ENCODE assay signal across 27 cellular contexts in genomic region chr12:124975276-124975675, GRCh38. TPM values are rescaled to one million over a fixed set of nuclear protein-coding genes. Genes with fewer than 3 reads are reported as not detected.
DNase-seq lines count a peak whose midpoint lies in the region; ATAC-seq, FAIRE-seq and TF ChIP-seq lines count a peak whose summit lies in the region.
"Had no signal": no experiment of that assay in that cellular context is flagged by ENCODE, and none has a peak within 500 bp of the region (broad histone marks: within the 10 kb centered on the region; RNA-seq: fewer than 3 reads in every experiment).

No MANE protein-coding gene starts in this region.

- DNase-seq in HepG2 (ENCODE audit: low spot score) (no peak), right lobe of liver (no peak), epidermal melanocyte (ENCODE audit: insufficient read length, low spot score) (peak; percentile 9), neural progenitor cell (ENCODE audit: low spot score) (no peak), SIG-M5 treated with dmso at 0.1 percent for 504 hours (lab: John Stamatoyannopoulos, UW; ENCODE audit: unreplicated experiment) (no peak)
- DNase-seq: 8988T; ACHN; BE2C; C1 segment of cervical spinal cord; CD4-positive, alpha-beta memory T cell; CD4-positive, CD25-positive, alpha-beta regulatory T cell; CD8-positive, alpha-beta memory T cell; COR-L47; DMS 273 treated with DMSO at 0.1 percent for 48 hours; DMS153; DMS53; DMS79; DND-41; EL; GDM1 had no signal

- H3K4me1 ChIP-seq in HepG2 (ENCODE audit: insufficient read depth, low read length) (no peaks in the 10 kb centered on the region), right lobe of liver (no peaks in the 10 kb centered on the region), neural progenitor cell (no peaks in the 10 kb centered on the region), gastroesophageal sphincter (no peaks in the 10 kb centered on the region)
- H3K4me1 ChIP-seq: BE2C, BLaER1 had no signal

- no peak overlapping the region for H3K4me2 ChIP-seq in HepG2 (ENCODE audit: low read depth, low read length)
- no peak overlapping the region for H3K4me2 ChIP-seq in neural progenitor cell
- H3K4me2 ChIP-seq: BLaER1 had no signal

- H3K36me3 Mint-ChIP-seq in neural progenitor cell = peaks cover 6% of the 10 kb centered on the region

- H3K27me3 Mint-ChIP-seq in neural progenitor cell (ENCODE audit: insufficient read depth, low read depth) = peaks cover 5% of the 10 kb centered on the region
- H3K27me3 Mint-ChIP-seq: CD4-positive, alpha-beta memory T cell; CD4-positive, CD25-positive, alpha-beta regulatory T cell; CD8-positive, alpha-beta memory T cell had no signal

- H3F3A ChIP-seq in neural progenitor cell (ENCODE audit: low read depth) = no peaks in the 10 kb centered on the region

- no peaks in the 10 kb centered on the region for H3K4me1 Mint-ChIP-seq in neural progenitor cell
- H3K4me1 Mint-ChIP-seq: CD14-positive monocyte; CD4-positive, CD25-positive, alpha-beta regulatory T cell; CD8-positive, alpha-beta memory T cell had no signal

- H3K9me3 ChIP-seq in HepG2 (ENCODE audit: low read length) = no peaks in the 10 kb centered on the region
- H3K9me3 ChIP-seq in right lobe of liver = no peaks in the 10 kb centered on the region
- no peaks in the 10 kb centered on the region for H3K9me3 ChIP-seq in neural progenitor cell (ENCODE audit: low read depth)
- H3K9me3 ChIP-seq in gastroesophageal sphincter = no peaks in the 10 kb centered on the region
- H3K9me3 ChIP-seq: BE2C, BLaER1 had no signal

- POLR2A ChIA-PET in HepG2 (lab: Yijun Ruan, JAX) = no interaction called here

- no peaks in the 10 kb centered on the region for H3K27me3 ChIP-seq in HepG2 (ENCODE audit: control insufficient read depth in 1 of 2, insufficient read depth in 2 of 2, low read length in 2 of 2)
- H3K27me3 ChIP-seq in right lobe of liver = no peaks in the 10 kb centered on the region
- no peaks in the 10 kb centered on the region for H3K27me3 ChIP-seq in neural progenitor cell
- no peaks in the 10 kb centered on the region for H3K27me3 ChIP-seq in gastroesophageal sphincter
- H3K27me3 ChIP-seq: BE2C, BLaER1 had no signal

- TF ChIP-seq EP300 in HepG2 (IDR thresholded peaks at IDR 0.05; ENCODE audit: low read depth in 2 of 2, low read length in 2 of 2) (no peak), HepG2 (CRISPR knock-in tag; IDR thresholded peaks at IDR 0.05; ENCODE audit: borderline replicate concordance) (no peak), gastroesophageal sphincter (IDR thresholded peaks at IDR 0.05) (no peak)

- H4K20me1 ChIP-seq in HepG2 (ENCODE audit: insufficient read depth, low read length) = no peaks in the 10 kb centered on the region
- H4K20me1 ChIP-seq in neural progenitor cell (ENCODE audit: low read depth) = no peaks in the 10 kb centered on the region

- TF ChIP-seq RAD21 in HepG2 (CRISPR knock-in tag; IDR thresholded peaks at IDR 0.05) = no peak

- intact Hi-C loops in HepG2 (cut with micrococcal nuclease; ENCODE audit: unreplicated experiment) = no loop called here
- intact Hi-C loops in right lobe of liver (cut with DNase I) = no loop called here

- H3K9me3 Mint-ChIP-seq in neural progenitor cell = no peaks in the 10 kb centered on the region
- H3K9me3 Mint-ChIP-seq: CD14-positive monocyte; CD4-positive, alpha-beta memory T cell; CD4-positive, CD25-positive, alpha-beta regulatory T cell; CD8-positive, alpha-beta memory T cell had no signal

- H3K36me3 ChIP-seq in HepG2 (replicated peaks in 1 of 2; ENCODE audit: control insufficient read depth in 1 of 2, insufficient read depth in 2 of 2, low read length in 2 of 2) (peaks cover 42 to 63% of the 10 kb centered on the region in 2 experiments), right lobe of liver (peaks cover 0 to 49% (median 20%) of the 10 kb centered on the region in 4 donors), neural progenitor cell (no peaks in the 10 kb centered on the region), gastroesophageal sphincter (peaks cover 0 to 94% of the 10 kb centered on the region in 2 donors)

- H3K27ac ChIP-seq in HepG2 (ENCODE audit: extremely low read length, insufficient read depth, low read length) = no peak overlapping the region
- no peak overlapping the region for H3K27ac ChIP-seq in right lobe of liver
- H3K27ac ChIP-seq in neural progenitor cell = no peak overlapping the region
- H3K27ac ChIP-seq in gastroesophageal sphincter = no peak overlapping the region
- H3K27ac ChIP-seq: BLaER1 had no signal

- in situ Hi-C loops in HepG2 (cut with HindIII; ENCODE audit: extremely low pct_ligation_motif_present, low pct_unique_long_range_greater_than_20kb) = no loop called here

- TF ChIP-seq POLR2A in HepG2 (IDR thresholded peaks at IDR 0.05; ENCODE audit: insufficient read depth in 1 of 2, low read depth in 2 of 2, low read length in 2 of 2) (no peak), right lobe of liver (IDR thresholded peaks at IDR 0.05) (no peak), gastroesophageal sphincter (IDR thresholded peaks at IDR 0.05) (no peak)

- no peak for ATAC-seq in HepG2
- no peak for ATAC-seq in right lobe of liver
- no peak for ATAC-seq in HG02678 (IDR thresholded peaks at IDR 0.05; ENCODE audit: unreplicated experiment)
- no peak for ATAC-seq in gastroesophageal sphincter
- ATAC-seq: GM12878 had no signal

- CTCF ChIA-PET in HepG2 (lab: Yijun Ruan, JAX; ENCODE audit: low intra/inter-chr PET ratio, low total read pairs) = no interaction called here

- FAIRE-seq in HepG2 (lab: Jason Lieb, UNC) = no peak
- FAIRE-seq: A204.1, GM12878, GM19239 had no signal

- no TSS peak for BruUV-seq in HepG2 (replicated peaks; lab: Mats Ljungman, UMichigan)

- H3K27ac Mint-ChIP-seq in neural progenitor cell = no peak overlapping the region
- H3K27ac Mint-ChIP-seq: CD4-positive, CD25-positive, alpha-beta regulatory T cell; CD8-positive, alpha-beta memory T cell had no signal

- no peak for TF ChIP-seq CTCF in HepG2 (CRISPR knock-in tag; IDR thresholded peaks at IDR 0.05)
- TF ChIP-seq CTCF in right lobe of liver (IDR thresholded peaks at IDR 0.05) = no peak
- TF ChIP-seq CTCF in neural progenitor cell (IDR thresholded peaks at IDR 0.05) = no peak
- TF ChIP-seq CTCF in gastroesophageal sphincter (IDR thresholded peaks at IDR 0.05) = no peak

- 96% methylated on average over 5 of the region's 15 CpGs for WGBS in HepG2 (ENCODE audit: low lambda C conversion rate)
- WGBS in right lobe of liver (ENCODE audit: insufficient coverage, low coverage, low lambda C conversion rate, missing lambda C conversion rate) = 100% methylated on average over 6 of the region's 15 CpGs
- 91% methylated on average over 9 of the region's 15 CpGs; no CpG with 5 or more reads in 1 of the 2 donors for WGBS in gastroesophageal sphincter (ENCODE audit: low coverage in 1 of 2), 2 donors

- peak overlapping the region; percentile 15 for H3K4me3 Mint-ChIP-seq in neural progenitor cell
- H3K4me3 Mint-ChIP-seq: CD14-positive monocyte; CD4-positive, alpha-beta memory T cell; CD4-positive, CD25-positive, alpha-beta regulatory T cell; CD8-positive, alpha-beta memory T cell had no signal

- no peak overlapping the region for H3K9ac ChIP-seq in HepG2 (ENCODE audit: insufficient read depth, low read depth, low read length)
- H3K9ac ChIP-seq in neural progenitor cell = no peak overlapping the region
- H3K9ac ChIP-seq: BLaER1 had no signal

- H3K79me2 ChIP-seq in HepG2 (ENCODE audit: insufficient read depth, low read length) (no peaks in the 10 kb centered on the region), neural progenitor cell (ENCODE audit: low read depth) (no peaks in the 10 kb centered on the region)

- H2AFZ ChIP-seq in HepG2 (ENCODE audit: low read length) = no peak overlapping the region
- H2AFZ ChIP-seq in neural progenitor cell (replicated peaks) = no peak overlapping the region

- H3K4me3 ChIP-seq in HepG2 (replicated peaks in 1 of 3; ENCODE audit: insufficient read depth in 1 of 3, low read depth in 2 of 3, low read length in 3 of 3) (no peak overlapping the region), right lobe of liver (no peak overlapping the region), neural progenitor cell (no peak overlapping the region), gastroesophageal sphincter (no peak overlapping the region)
- H3K4me3 ChIP-seq: BLaER1, GM12878 had no signal

RNA-seq across cellular contexts. Expression of gene DHX37, which starts 13.7 kb away (rescaled TPM):
- total RNA-seq in HepG2 (2016; rRNA removed; fragmentation: Illumina TruSeq; extraction: Trizol) (19.4 and 20.9 TPM in 2 replicates), right lobe of liver (1 to 10 TPM; 5.2 to 8.7 (median 7.1) TPM), neural progenitor cell (ENCODE audit: low replicate concordance) (5.4 and 12.2 TPM in 2 replicates), gastroesophageal sphincter (10 to 100 TPM in 2 of 4 donors, 1 to 10 TPM in 2; 8.4 to 14.6 (median 12.2) TPM)
- total RNA-seq in HepG2 (2016; cell fraction: cytosol; rRNA removed; fragmentation: Illumina TruSeq; extraction: Trizol; ENCODE audit: low read depth) = 3.8 and 4.4 TPM in 2 replicates
- 14.2 and 21.8 TPM in 2 replicates for total RNA-seq in HepG2 (2016; cell fraction: insoluble cytoplasmic fraction; rRNA removed; fragmentation: Illumina TruSeq; extraction: Trizol)
- 8.0 TPM in 2 replicates for total RNA-seq in HepG2 (2016; cell fraction: membrane; rRNA removed; fragmentation: Illumina TruSeq; extraction: Trizol)
- 18.7 and 19.6 TPM in 2 replicates for total RNA-seq in HepG2 (2016; cell fraction: nucleus; rRNA removed; fragmentation: Illumina TruSeq; extraction: Trizol)
- polyA plus RNA-seq in HepG2 (2011; rRNA removed) = 6.0 and 7.6 TPM in 2 replicates
- polyA plus RNA-seq in HepG2 (2011; cell fraction: cytosol; rRNA removed) = 3.9 and 5.3 TPM in 2 replicates
- 26.9 and 32.7 TPM in 2 replicates for polyA plus RNA-seq in HepG2 (2011; cell fraction: nucleus; rRNA removed)
- 7.8 and 12.7 TPM in 2 replicates for polyA plus RNA-seq in HepG2 (2012)
- 1.3 TPM in 2 replicates for polyA plus RNA-seq in HepG2 (2016; cell fraction: cytosol; fragmentation: Illumina TruSeq; extraction: Trizol; ENCODE audit: low read depth)
- 13.2 and 17.5 TPM in 2 replicates for polyA plus RNA-seq in HepG2 (2016; cell fraction: insoluble cytoplasmic fraction; fragmentation: Illumina TruSeq; extraction: Trizol; ENCODE audit: low read depth)
- polyA plus RNA-seq in HepG2 (2016; cell fraction: membrane; fragmentation: Illumina TruSeq; extraction: Trizol; ENCODE audit: low read depth) = 2.9 and 3.7 TPM in 2 replicates
- polyA plus RNA-seq in HepG2 (2016; cell fraction: nucleus; fragmentation: Illumina TruSeq; extraction: Trizol; ENCODE audit: insufficient read depth, low read depth) = 36.0 and 38.0 TPM in 2 replicates
- 23.1 and 33.6 TPM in 2 replicates for polyA minus RNA-seq in HepG2 (2011; rRNA and poly(A)+ RNA removed; ENCODE audit: low replicate concordance)
- 9.8 and 11.1 TPM in 2 replicates for polyA minus RNA-seq in HepG2 (2011; cell fraction: cytosol; rRNA and poly(A)+ RNA removed)
- polyA minus RNA-seq in HepG2 (2011; cell fraction: nucleus; rRNA and poly(A)+ RNA removed) = 11.6 and 13.4 TPM in 2 replicates

RNA-seq across cellular contexts. Expression of gene BRI3BP, which starts 18.2 kb away (rescaled TPM):
- total RNA-seq in HepG2 (2016; rRNA removed; fragmentation: Illumina TruSeq; extraction: Trizol) (17.6 and 21.1 TPM in 2 replicates), right lobe of liver (10 to 100 TPM in 2 of 6 experiments, 1 to 10 TPM in 4; 4.7 to 11.4 (median 6.7) TPM), neural progenitor cell (ENCODE audit: low replicate concordance) (2.5 TPM in 2 replicates), gastroesophageal sphincter (1 to 10 TPM; 1.9 to 3.1 (median 2.5) TPM)
- 5.0 and 5.2 TPM in 2 replicates for total RNA-seq in HepG2 (2016; cell fraction: cytosol; rRNA removed; fragmentation: Illumina TruSeq; extraction: Trizol; ENCODE audit: low read depth)
- total RNA-seq in HepG2 (2016; cell fraction: insoluble cytoplasmic fraction; rRNA removed; fragmentation: Illumina TruSeq; extraction: Trizol) = 16.5 and 21.3 TPM in 2 replicates
- total RNA-seq in HepG2 (2016; cell fraction: membrane; rRNA removed; fragmentation: Illumina TruSeq; extraction: Trizol) = 14.9 and 15.7 TPM in 2 replicates
- 15.9 and 20.4 TPM in 2 replicates for total RNA-seq in HepG2 (2016; cell fraction: nucleus; rRNA removed; fragmentation: Illumina TruSeq; extraction: Trizol)
- 6.4 and 7.5 TPM in 2 replicates for polyA plus RNA-seq in HepG2 (2011; rRNA removed)
- polyA plus RNA-seq in HepG2 (2011; cell fraction: cytosol; rRNA removed) = 6.3 and 6.6 TPM in 2 replicates
- polyA plus RNA-seq in HepG2 (2011; cell fraction: nucleus; rRNA removed) = 2.9 and 3.0 TPM in 2 replicates
- 6.1 and 7.2 TPM in 2 replicates for polyA plus RNA-seq in HepG2 (2012)
- 4.9 and 5.3 TPM in 2 replicates for polyA plus RNA-seq in HepG2 (2016; cell fraction: cytosol; fragmentation: Illumina TruSeq; extraction: Trizol; ENCODE audit: low read depth)
- polyA plus RNA-seq in HepG2 (2016; cell fraction: insoluble cytoplasmic fraction; fragmentation: Illumina TruSeq; extraction: Trizol; ENCODE audit: low read depth) = 13.2 and 14.3 TPM in 2 replicates
- 9.2 TPM in 2 replicates for polyA plus RNA-seq in HepG2 (2016; cell fraction: membrane; fragmentation: Illumina TruSeq; extraction: Trizol; ENCODE audit: low read depth)
- polyA plus RNA-seq in HepG2 (2016; cell fraction: nucleus; fragmentation: Illumina TruSeq; extraction: Trizol; ENCODE audit: insufficient read depth, low read depth) = 20.9 and 21.2 TPM in 2 replicates
- polyA minus RNA-seq in HepG2 (2011; rRNA and poly(A)+ RNA removed; ENCODE audit: low replicate concordance) = 14.9 and 34.8 TPM in 2 replicates
- 10.7 and 11.1 TPM in 2 replicates for polyA minus RNA-seq in HepG2 (2011; cell fraction: cytosol; rRNA and poly(A)+ RNA removed)
- polyA minus RNA-seq in HepG2 (2011; cell fraction: nucleus; rRNA and poly(A)+ RNA removed) = 5.8 and 6.5 TPM in 2 replicates
